In genomic region chr2:186205243-186205642, GRCh38 we compare ENCODE assay signal across 27 cellular contexts.
A peak's percentile ranks its signal among the peaks of the same experiment; 100 is the strongest.
DNase-seq lines count a peak whose midpoint lies in the region; ATAC-seq lines count a peak whose summit lies in the region.
"Had no signal": no experiment of that assay in that cellular context is flagged by ENCODE, and none has a peak within 500 bp of the region (broad histone marks: within the 10 kb centered on the region; RNA-seq: fewer than 3 reads in every experiment).

No MANE protein-coding gene starts in this region.

- no peaks in the 10 kb centered on the region for H3K36me3 Mint-ChIP-seq in memory B cell
- no peaks in the 10 kb centered on the region for H3K36me3 Mint-ChIP-seq in activated CD4-positive, alpha-beta T cell treated with anti-CD3 and anti-CD28 coated beads, Interleukin-2, amount 10 ng/mL, durations not matched to agents 7 days and 5 days (ENCODE audit: low read depth)
- H3K36me3 Mint-ChIP-seq: activated naive CD8-positive, alpha-beta T cell; mesothelial cell of epicardium had no signal

- H3K27me3 Mint-ChIP-seq in memory B cell: no peaks in the 10 kb centered on the region
- H3K27me3 Mint-ChIP-seq in activated CD4-positive, alpha-beta T cell treated with anti-CD3 and anti-CD28 coated beads, Interleukin-2, amount 10 ng/mL, durations not matched to agents 7 days and 5 days: no peaks in the 10 kb centered on the region
- H3K27me3 Mint-ChIP-seq: activated CD4-positive, alpha-beta T cell treated with anti-CD3 and anti-CD28 coated beads, Interleukin-2, amount 10 ng/mL, durations not matched to agents 24 days and 14 days; activated naive CD8-positive, alpha-beta T cell; B cell had no signal

- H3K4me1 Mint-ChIP-seq in memory B cell: peaks cover 11% of the 10 kb centered on the region
- H3K4me1 Mint-ChIP-seq in activated CD4-positive, alpha-beta T cell treated with anti-CD3 and anti-CD28 coated beads, Interleukin-2, amount 10 ng/mL, durations not matched to agents 7 days and 5 days: no peaks in the 10 kb centered on the region
- H3K4me1 Mint-ChIP-seq: activated CD4-positive, alpha-beta T cell treated with anti-CD3 and anti-CD28 coated beads, Interleukin-2, amount 10 ng/mL, durations not matched to agents 24 days and 14 days; mesothelial cell of epicardium had no signal

- ATAC-seq in GM18502 (IDR thresholded peaks at IDR 0.05; ENCODE audit: poor library complexity, unreplicated experiment) (peak; percentile 45), HG03175 (IDR thresholded peaks at IDR 0.05; ENCODE audit: unreplicated experiment) (peak; percentile 51), memory B cell (ENCODE audit: low read depth) (peak; percentile 60), HG02678 (IDR thresholded peaks at IDR 0.05; ENCODE audit: unreplicated experiment) (no peak), GM18858 (IDR thresholded peaks at IDR 0.05; ENCODE audit: unreplicated experiment) (no peak)
- ATAC-seq: esophagus mucosa, psoas muscle, sciatic nerve had no signal

- DNase-seq in OCI-M1 (lab: John Stamatoyannopoulos, UW): peak; percentile 59
- no peak for DNase-seq in memory B cell (ENCODE audit: low spot score in 2 of 2)
- no peak for DNase-seq in activated CD4-positive, alpha-beta T cell treated with anti-CD3 and anti-CD28 coated beads, Interleukin-2, amount 10 ng/mL, durations not matched to agents 7 days and 5 days
- no peak for DNase-seq in activated T-cell treated with anti-CD3 and anti-CD28 coated beads, Interleukin-2, amount 50 U/mL, for 48 hours
- DNase-seq: ACHN; activated CD4-positive, alpha-beta T cell treated with anti-CD3 and anti-CD28 coated beads, Interleukin-2, amount 10 ng/mL, durations not matched to agents 24 days and 14 days; activated effector memory CD4-positive, alpha-beta T cell treated with anti-CD3 and anti-CD28 coated beads, Interleukin-2, amount 50 U/mL, for 16 hours; activated T-cell treated with anti-CD3 and anti-CD28 coated beads, Interleukin-2, amount 50 U/mL, for 1 hour; DMS 273 treated with DMSO at 0.1 percent for 48 hours; KG1; MG63; NCI-H146; NCI-H774; psoas muscle; SK-N-SH; stimulated activated CD4-positive, alpha-beta T cell treated with anti-CD3 and anti-CD28 coated beads, Interleukin-2, amount 100 ng/mL, for 48 hours; tibial artery; WERI-Rb-1 had no signal

- no peak overlapping the region for H3K27ac Mint-ChIP-seq in memory B cell
- no peak overlapping the region for H3K27ac Mint-ChIP-seq in activated CD4-positive, alpha-beta T cell treated with anti-CD3 and anti-CD28 coated beads, Interleukin-2, amount 10 ng/mL, durations not matched to agents 7 days and 5 days
- H3K27ac Mint-ChIP-seq: activated CD4-positive, alpha-beta T cell treated with anti-CD3 and anti-CD28 coated beads, Interleukin-2, amount 10 ng/mL, durations not matched to agents 24 days and 14 days; activated naive CD8-positive, alpha-beta T cell; B cell; mesothelial cell of epicardium had no signal

- H3K4me3 Mint-ChIP-seq in memory B cell: no peak overlapping the region
- no peak overlapping the region for H3K4me3 Mint-ChIP-seq in activated CD4-positive, alpha-beta T cell treated with anti-CD3 and anti-CD28 coated beads, Interleukin-2, amount 10 ng/mL, durations not matched to agents 7 days and 5 days
- H3K4me3 Mint-ChIP-seq: activated CD4-positive, alpha-beta T cell treated with anti-CD3 and anti-CD28 coated beads, Interleukin-2, amount 10 ng/mL, durations not matched to agents 24 days and 14 days; activated naive CD8-positive, alpha-beta T cell; B cell; mesothelial cell of epicardium had no signal

- POLR2A ChIA-PET in activated CD4-positive, alpha-beta T cell treated with anti-CD3 and anti-CD28 coated beads, Interleukin-2, amount 10 ng/mL, durations not matched to agents 7 days and 5 days (lab: Charles Lee): no interaction called here

- CTCF ChIA-PET in activated CD4-positive, alpha-beta T cell treated with anti-CD3 and anti-CD28 coated beads, Interleukin-2, amount 10 ng/mL, durations not matched to agents 7 days and 5 days (lab: Charles Lee): interaction anchor here (1.1 kb wide), 1 partner anchor 19 kb away, joined by 3 read pairs; no protein-coding TSS in a partner anchor

- H3K9me3 Mint-ChIP-seq in memory B cell: no peaks in the 10 kb centered on the region
- no peaks in the 10 kb centered on the region for H3K9me3 Mint-ChIP-seq in activated CD4-positive, alpha-beta T cell treated with anti-CD3 and anti-CD28 coated beads, Interleukin-2, amount 10 ng/mL, durations not matched to agents 7 days and 5 days
- H3K9me3 Mint-ChIP-seq: activated CD4-positive, alpha-beta T cell treated with anti-CD3 and anti-CD28 coated beads, Interleukin-2, amount 10 ng/mL, durations not matched to agents 24 days and 14 days; mesothelial cell of epicardium had no signal

Comparison
In these comparisons a context has a peak if more than half of its experiments do, and no peak if none do; other contexts are left out.
1. ATAC-seq: peak in GM18502 (single experiment), HG03175 (single experiment) and memory B cell (single experiment); none in HG02678 (single experiment) and GM18858 (single experiment).